Comparison of ENCODE assay signal across 19 cellular contexts in genomic region chr7:64433590-64433989, GRCh38.
"Had no signal": no experiment of that assay in that cellular context is flagged by ENCODE, and none has a peak within 500 bp of the region (broad histone marks: within the 10 kb centered on the region; RNA-seq: fewer than 3 reads in every experiment).

No MANE protein-coding gene starts in this region.

- FAIRE-seq: HTR-8/SVneo, RCC 7860 had no signal

- H3K27ac ChIP-seq: HL-60 had no signal

- DNase-seq: KBM-7, NCI-H1092, NCI-H1105 treated with DMSO at 0.1 percent for 48 hours, NCI-H1417 treated with DMSO at 0.1 percent for 48 hours, NCI-H146, NCI-H1694 treated with DMSO at 0.1 percent for 48 hours, NCI-H2029, NCI-H2081 treated with DMSO at 0.1 percent for 48 hours, NCI-H2171, NCI-H524, NCI-H526 treated with DMSO at 0.1 percent for 48 hours, NCI-H748 treated with DMSO at 0.1 percent for 48 hours, Right ventricle myocardium superior, RPMI8226, SIG-M5, T-helper 2 cell had no signal
